ENCODE assay signal across 9 cellular contexts in the genomic region with DNA sequence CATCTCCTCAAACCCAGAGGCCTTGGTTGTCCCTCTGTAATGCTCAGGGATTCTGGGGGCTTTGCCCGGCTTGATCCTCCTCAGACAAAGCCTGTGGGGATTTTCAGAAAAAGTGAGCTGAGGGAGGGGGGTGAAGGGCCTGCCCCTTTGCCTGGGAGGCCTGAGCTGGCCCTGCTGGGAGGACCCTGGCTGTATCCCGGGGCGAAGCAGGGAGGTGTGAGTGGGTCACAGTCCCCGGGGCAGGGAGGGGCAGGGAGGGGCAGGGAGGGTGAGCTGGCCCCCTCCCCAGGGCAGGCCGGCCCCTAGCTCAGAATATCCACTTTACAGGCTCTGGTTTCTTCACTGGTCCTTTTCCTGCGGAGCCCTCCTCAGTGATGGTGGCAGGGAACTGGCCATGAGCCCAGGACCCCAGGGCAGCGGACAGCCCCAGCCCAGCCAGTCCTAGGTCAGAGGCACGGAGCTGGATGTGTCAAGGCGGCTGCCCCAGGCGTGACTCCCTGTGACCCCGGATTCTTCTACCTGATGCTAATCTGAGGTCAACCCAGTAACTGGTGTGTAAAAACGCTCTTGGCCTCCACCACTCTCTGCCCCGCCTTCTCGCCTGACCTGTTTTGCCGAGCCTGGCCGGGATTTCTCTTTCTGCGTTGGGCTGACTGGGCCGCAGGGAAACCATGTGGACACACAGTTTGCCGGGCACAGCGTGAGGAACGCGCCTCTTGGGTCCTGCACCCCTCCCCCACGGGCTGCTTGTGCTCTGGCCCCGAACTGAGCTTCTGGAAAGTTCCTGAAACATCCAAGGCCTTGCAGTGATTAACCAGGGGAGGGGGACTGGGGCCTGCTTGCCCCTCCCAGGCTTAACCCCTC. TPM values are rescaled to one million over a fixed set of nuclear protein-coding genes. Genes with fewer than 3 reads are reported as not detected.
DNase-seq lines count a peak whose midpoint lies in the region; TF ChIP-seq lines count a peak whose summit lies in the region.
"Had no signal": no experiment of that assay in that cellular context is flagged by ENCODE, and none has a peak within 500 bp of the region (broad histone marks: within the 10 kb centered on the region; RNA-seq: fewer than 3 reads in every experiment).

No MANE protein-coding gene starts in this region.

- no peaks in the 10 kb centered on the region for H3K36me3 Mint-ChIP-seq in glutamatergic neuron (ENCODE audit: unreplicated experiment)

- DNase-seq in GM23248 (peak; percentile 27), amygdala (lab: John Stamatoyannopoulos, UW) (peak in 31 of 56 donors; percentile 12 to 73 (median 44)), retina (peak; percentile 80), NCI-H345 treated with DMSO at 0.1 percent for 48 hours (lab: John Stamatoyannopoulos, UW; ENCODE audit: unreplicated experiment) (no peak), glutamatergic neuron (no peak), iPS-NIHi11 (ENCODE audit: low spot score) (no peak)
- DNase-seq in activated CD4-positive, alpha-beta T cell treated with anti-CD3 and anti-CD28 coated beads for 48 hours: no peak
- DNase-seq: amniotic stem cell had no signal

- H3K4me3 Mint-ChIP-seq in glutamatergic neuron (ENCODE audit: unreplicated experiment): no peak overlapping the region

- no peaks in the 10 kb centered on the region for H3F3A ChIP-seq in GM23248 (ENCODE audit: insufficient read depth)

- H3K27ac ChIP-seq in GM23248: no peak overlapping the region

- H3K9me2 ChIP-seq in GM23248 (ENCODE audit: insufficient read depth): no peaks in the 10 kb centered on the region

- no peak overlapping the region for H3K27ac Mint-ChIP-seq in glutamatergic neuron (ENCODE audit: unreplicated experiment)

- H3K9ac ChIP-seq in GM23248 (no peak overlapping the region), iPS-15b (ENCODE audit: low read depth, low read length) (peak overlapping the region; percentile 65)

- no peaks in the 10 kb centered on the region for H3K36me3 ChIP-seq in GM23248 (ENCODE audit: low read depth)
- H3K36me3 ChIP-seq in iPS-15b (ENCODE audit: control insufficient read depth, insufficient read depth, low read length): no peaks in the 10 kb centered on the region

- no peaks in the 10 kb centered on the region for H3K79me2 ChIP-seq in GM23248 (ENCODE audit: insufficient read depth)

- peaks cover 15% of the 10 kb centered on the region for H3K4me1 Mint-ChIP-seq in glutamatergic neuron (ENCODE audit: low read depth, unreplicated experiment)

- no peak for TF ChIP-seq CTCF in glutamatergic neuron (IDR thresholded peaks at IDR 0.05; ENCODE audit: partially characterized antibody, unreplicated experiment)

- H3K4me3 ChIP-seq in GM23248 (no peak overlapping the region), iPS-15b (ENCODE audit: low read depth, low read length) (no peak overlapping the region)

- H3K27me3 ChIP-seq in GM23248 (replicated peaks; ENCODE audit: insufficient read depth): no peaks in the 10 kb centered on the region
- no peaks in the 10 kb centered on the region for H3K27me3 ChIP-seq in iPS-15b (ENCODE audit: control insufficient read depth, insufficient read depth, low read length)

- peaks cover 19% of the 10 kb centered on the region for H3K9me3 Mint-ChIP-seq in glutamatergic neuron (ENCODE audit: unreplicated experiment)

- H3K27me3 Mint-ChIP-seq in glutamatergic neuron (ENCODE audit: unreplicated experiment): peaks cover 11% of the 10 kb centered on the region

- peaks cover 4% of the 10 kb centered on the region; the same call in 1 of the 2 replicates for H3K4me1 ChIP-seq in GM23248 (ENCODE audit: insufficient read depth)
- H3K4me1 ChIP-seq in iPS-15b (ENCODE audit: control insufficient read depth, insufficient read depth, low read length): peaks cover 6% of the 10 kb centered on the region

- WGBS in GM23248 (ENCODE audit: low coverage in 1 of 2, low lambda C conversion rate in 2 of 2, missing lambda C conversion rate in 2 of 2), 2 experiments: 51 to 52% methylated on average over 23 to 24 of the region's 24 CpGs

- H3K9me3 ChIP-seq in GM23248 (ENCODE audit: low read depth): no peaks in the 10 kb centered on the region
- no peaks in the 10 kb centered on the region for H3K9me3 ChIP-seq in iPS-15b (ENCODE audit: control insufficient read depth, insufficient read depth, low read length)

- no peak overlapping the region for H3K4me2 ChIP-seq in GM23248 (ENCODE audit: unreplicated experiment)

- H2AFZ ChIP-seq in GM23248: no peak overlapping the region

- in situ Hi-C loops in GM23248 (cut with MboI): no loop called here

- H4K20me1 ChIP-seq in GM23248 (ENCODE audit: insufficient read depth): no peaks in the 10 kb centered on the region

RNA-seq across cellular contexts. Expression of gene FASN, which starts 5.8 kb away (rescaled TPM):
- 33.8 and 38.2 TPM in 2 replicates for total RNA-seq in GM23248 (2014; rRNA removed; shearing (Covaris generic))
- 12.7 and 16.3 TPM in 2 replicates for polyA plus RNA-seq in GM23248 (2016; fragmentation: Nextera tagmentation; extraction: Ambion mirVana)
- total RNA-seq in glutamatergic neuron (ENCODE audit: unreplicated experiment): 439 TPM

RNA-seq across cellular contexts. Expression of gene DUS1L, which starts 38.2 kb away (rescaled TPM):
- total RNA-seq in GM23248 (2014; rRNA removed; shearing (Covaris generic)): 61.2 and 96.4 TPM in 2 replicates
- 13.3 and 27.7 TPM in 2 replicates for polyA plus RNA-seq in GM23248 (2016; fragmentation: Nextera tagmentation; extraction: Ambion mirVana)
- 122 TPM for total RNA-seq in glutamatergic neuron (ENCODE audit: unreplicated experiment)

RNA-seq across cellular contexts. Expression of gene GPS1, which starts 52.1 kb away (rescaled TPM):
- total RNA-seq in GM23248 (2014; rRNA removed; shearing (Covaris generic)): 130 and 138 TPM in 2 replicates
- polyA plus RNA-seq in GM23248 (2016; fragmentation: Nextera tagmentation; extraction: Ambion mirVana): 101 and 104 TPM in 2 replicates
- total RNA-seq in glutamatergic neuron (ENCODE audit: unreplicated experiment): 115 TPM

RNA-seq across cellular contexts. Expression of gene RFNG, which starts 52.2 kb away (rescaled TPM):
- 59.8 and 61.2 TPM in 2 replicates for total RNA-seq in GM23248 (2014; rRNA removed; shearing (Covaris generic))
- polyA plus RNA-seq in GM23248 (2016; fragmentation: Nextera tagmentation; extraction: Ambion mirVana): 10.6 and 11.8 TPM in 2 replicates
- 50.8 TPM for total RNA-seq in glutamatergic neuron (ENCODE audit: unreplicated experiment)

Comparison
In these comparisons a context has a peak if more than half of its experiments do, and no peak if none do; other contexts are left out.
1. DNase-seq: peak in GM23248 (single experiment), amygdala (31 of 56) and retina (single experiment); none in activated CD4-positive, alpha-beta T cell treated with anti-CD3 and anti-CD28 coated beads for 48 hours (single experiment), NCI-H345 treated with DMSO at 0.1 percent for 48 hours (single experiment), glutamatergic neuron (single experiment) and iPS-NIHi11 (single experiment).
2. RNA of gene FASN, which starts 5.8 kb away (total RNA-seq): 439 TPM in glutamatergic neuron (single experiment); 33.8 to 38.2 TPM in GM23248; every median in the first group is over 10 times any median in the second.